ENCODE assay signal across 8 cellular contexts in genomic region chr2:63589148-63589972, GRCh38. TPM values are rescaled to one million over a fixed set of nuclear protein-coding genes. Genes with fewer than 3 reads are reported as not detected.
DNase-seq lines count a peak whose midpoint lies in the region; ATAC-seq and TF ChIP-seq lines count a peak whose summit lies in the region.

No MANE protein-coding gene starts in this region.

- H3K9me3 Mint-ChIP-seq in endothelial cell (ENCODE audit: unreplicated experiment) (no peaks in the 10 kb centered on the region), natural killer cell (no peaks in the 10 kb centered on the region)

- CTCF ChIA-PET in RWPE1 (lab: Yijun Ruan, JAX), result interaction anchor here (0.7 to 0.8 kb wide), 2 partner anchors 46 to 269 kb away, joined by 3 read pairs; no protein-coding TSS in a partner anchor

- intact Hi-C loops in natural killer cell (cut with micrococcal nuclease), result loop anchor here (2.0 to 10.0 kb wide), 4 partner anchors 299 to 1541 kb away; partner anchors contain the start of genes EHBP1, PELI1 and RAB1A

- H3K36me3 Mint-ChIP-seq in endothelial cell (ENCODE audit: low read depth, unreplicated experiment) (no peaks in the 10 kb centered on the region), natural killer cell (no peaks in the 10 kb centered on the region)

- H3K27ac Mint-ChIP-seq in endothelial cell (ENCODE audit: unreplicated experiment) (peak overlapping the region; percentile 74), natural killer cell (peak overlapping the region; percentile 98 to 99)

- ATAC-seq in HG02852 (IDR thresholded peaks at IDR 0.05; ENCODE audit: unreplicated experiment), result peak; percentile 9
- ATAC-seq in natural killer cell, result peak in 1 of 3 donors; percentile 0
- ATAC-seq in HG02970 (IDR thresholded peaks at IDR 0.05; ENCODE audit: low FRiP score, unreplicated experiment), result no peak

- H3K4me1 Mint-ChIP-seq in endothelial cell (ENCODE audit: unreplicated experiment) (peaks cover 6% of the 10 kb centered on the region), natural killer cell (peaks cover 53 to 54% of the 10 kb centered on the region in 2 donors)

- peak overlapping the region; percentile 88 for H3K27ac ChIP-seq in RWPE1

- peak overlapping the region; percentile 99 for H3K4me3 Mint-ChIP-seq in endothelial cell (ENCODE audit: unreplicated experiment)
- H3K4me3 Mint-ChIP-seq in natural killer cell, result peak overlapping the region; percentile 100

- H3K27me3 Mint-ChIP-seq in endothelial cell (ENCODE audit: unreplicated experiment) (peaks cover 4% of the 10 kb centered on the region), natural killer cell (ENCODE audit: low read depth in 2 of 2) (no peaks in the 10 kb centered on the region)

- POLR2A ChIA-PET in RWPE1 (lab: Yijun Ruan, JAX; ENCODE audit: low non-redundant PET), result no interaction called here

- TF ChIP-seq CTCF in RWPE1 (conservative IDR thresholded peaks at IDR 0.05; ENCODE audit: low read depth) (no peak), endothelial cell (IDR thresholded peaks at IDR 0.05; ENCODE audit: unreplicated experiment) (no peak), natural killer cell (IDR thresholded peaks at IDR 0.05) (no peak)

- peak; percentile 4 to 37 for DNase-seq in SHP77 (lab: John Stamatoyannopoulos, UW)
- no peak for DNase-seq in SHP77 treated with DMSO at 0.1 percent for 48 hours (lab: John Stamatoyannopoulos, UW)
- peak; percentile 11 for DNase-seq in RWPE1 (ENCODE audit: low spot score)
- DNase-seq in endothelial cell (ENCODE audit: low spot score), result no peak
- no peak for DNase-seq in natural killer cell
- no peak for DNase-seq in NCI-H1694 (lab: John Stamatoyannopoulos, UW)

RNA-seq across cellular contexts. Expression of gene MDH1, which starts 0.6 kb away (rescaled TPM):
- total RNA-seq in endothelial cell (ENCODE audit: unreplicated experiment) (80.5 TPM), natural killer cell (10 to 100 TPM; 62.0 to 85.3 (median 71.3) TPM)

RNA-seq across cellular contexts. Expression of gene WDPCP, which starts 1.1 kb away (rescaled TPM):
- total RNA-seq in endothelial cell (ENCODE audit: unreplicated experiment) (5.7 TPM), natural killer cell (10 to 100 TPM; 22.0 to 23.7 (median 22.9) TPM)

Comparison
In these comparisons a context has a peak if more than half of its experiments do, and no peak if none do; other contexts are left out.
1. DNase-seq: peak in SHP77 (2 of 2) and RWPE1 (single experiment); none in SHP77 treated with DMSO at 0.1 percent for 48 hours (single experiment), endothelial cell (single experiment), natural killer cell (single experiment) and NCI-H1694 (single experiment).